13 cellular contexts compared by ENCODE assay signal in genomic region chr21:44547656-44548331, GRCh38. TPM values are rescaled to one million over a fixed set of nuclear protein-coding genes. Genes with fewer than 3 reads are reported as not detected.
DNase-seq lines count a peak whose midpoint lies in the region; ATAC-seq and TF ChIP-seq lines count a peak whose summit lies in the region.
"Had no signal": no experiment of that assay in that cellular context is flagged by ENCODE, and none has a peak within 500 bp of the region (broad histone marks: within the 10 kb centered on the region; RNA-seq: fewer than 3 reads in every experiment).

No MANE protein-coding gene starts in this region.

- no peaks in the 10 kb centered on the region for H3K27me3 ChIP-seq in BLaER1 treated with 17β-estradiol and CSF1 and Interleukin-3, amounts not matched to agents 10 nM and 100 nM
- no peaks in the 10 kb centered on the region for H3K27me3 ChIP-seq in OCI-LY3 (ENCODE audit: low read depth, low read length)

- H3K9me3 ChIP-seq in BLaER1 treated with 17β-estradiol and CSF1 and Interleukin-3, amounts not matched to agents 10 nM and 100 nM (replicated peaks in 1 of 11) = peaks cover 14 to 22% (median 19%) of the 10 kb centered on the region in 11 experiments
- 0 out of 2 replicates have a peak, but pooled peaks cover 9% of the 10 kb centered on the region for H3K9me3 ChIP-seq in OCI-LY3 (ENCODE audit: insufficient read depth, low read length)

- peak in 2 of 3 donors; percentile 61 to 63 for ATAC-seq in natural killer cell

- H3K9ac ChIP-seq in BLaER1 treated with 17β-estradiol and CSF1 and Interleukin-3, amounts not matched to agents 10 nM and 100 nM = no peak overlapping the region
- H3K9ac ChIP-seq in OCI-LY3 (ENCODE audit: low read length) = no peak overlapping the region

- H3K27ac ChIP-seq in BLaER1 treated with 17β-estradiol and CSF1 and Interleukin-3, amounts not matched to agents 10 nM and 100 nM = no peak overlapping the region
- no peak overlapping the region for H3K27ac ChIP-seq in OCI-LY3 (ENCODE audit: low read length)
- H3K27ac ChIP-seq: tibial nerve had no signal

- peaks cover 22 to 32% of the 10 kb centered on the region in 2 donors for H3K4me1 Mint-ChIP-seq in natural killer cell

- no peaks in the 10 kb centered on the region for H3K79me2 ChIP-seq in OCI-LY3 (ENCODE audit: low read length)

- no peak overlapping the region for H3K4me3 ChIP-seq in BLaER1 treated with 17β-estradiol and CSF1 and Interleukin-3, amounts not matched to agents 10 nM and 100 nM
- H3K4me3 ChIP-seq in OCI-LY3 (ENCODE audit: low read length) = no peak overlapping the region
- H3K4me3 ChIP-seq: tibial nerve had no signal

- peak; percentile 22 for DNase-seq in activated effector memory CD4-positive, alpha-beta T cell treated with Interleukin-2 at 50 U/mL for 16 hours
- DNase-seq in natural killer cell = peak; percentile 13
- no peak for DNase-seq in effector CD4-positive, alpha-beta T cell
- no peak for DNase-seq in D341Med (ENCODE audit: low spot score)
- DNase-seq in midbrain (lab: John Stamatoyannopoulos, UW) = no peak
- no peak for DNase-seq in posterior vena cava (ENCODE audit: low spot score)
- DNase-seq: C1 segment of cervical spinal cord, NCI-H1092, OCI-M1 had no signal

- peak overlapping the region; percentile 64; the same call in 1 of the 2 replicates for H2AFZ ChIP-seq in OCI-LY3 (ENCODE audit: low read depth, low read length)

- H3K4me3 Mint-ChIP-seq in natural killer cell = peak overlapping the region; percentile 84

- H3K36me3 ChIP-seq in BLaER1 treated with 17β-estradiol and CSF1 and Interleukin-3, amounts not matched to agents 10 nM and 100 nM = no peaks in the 10 kb centered on the region; a peak in 1 of 22 replicates
- H3K36me3 ChIP-seq in OCI-LY3 (replicated peaks; ENCODE audit: low read depth, low read length) = no peaks in the 10 kb centered on the region
- H3K36me3 ChIP-seq: tibial nerve had no signal

- peaks cover 10 to 44% (median 34%) of the 10 kb centered on the region in 10 experiments; a peak in 18 of 20 replicates for H3K4me1 ChIP-seq in BLaER1 treated with 17β-estradiol and CSF1 and Interleukin-3, amounts not matched to agents 10 nM and 100 nM
- peaks cover 3% of the 10 kb centered on the region for H3K4me1 ChIP-seq in OCI-LY3 (ENCODE audit: low read length)
- H3K4me1 ChIP-seq: tibial nerve had no signal

- H3K4me2 ChIP-seq in BLaER1 treated with 17β-estradiol and CSF1 and Interleukin-3, amounts not matched to agents 10 nM and 100 nM = peak overlapping the region; percentile 0 to 73 (median 59); a peak in 19 of 22 replicates
- no peak overlapping the region for H3K4me2 ChIP-seq in OCI-LY3 (ENCODE audit: low read length)

- H3K27ac Mint-ChIP-seq in natural killer cell = peak overlapping the region; percentile 74 to 87

- no peak for TF ChIP-seq CTCF in OCI-LY3 (IDR thresholded peaks at IDR 0.05; ENCODE audit: low read depth, low read length)
- TF ChIP-seq CTCF in natural killer cell (IDR thresholded peaks at IDR 0.05) = no peak

- no peaks in the 10 kb centered on the region for H4K20me1 ChIP-seq in BLaER1 treated with 17β-estradiol and CSF1 and Interleukin-3, amounts not matched to agents 10 nM and 100 nM
- H4K20me1 ChIP-seq in OCI-LY3 (ENCODE audit: insufficient read depth, low read length) = no peaks in the 10 kb centered on the region

- intact Hi-C loops in natural killer cell (cut with micrococcal nuclease) = no loop called here
- intact Hi-C loops in posterior vena cava (cut with DNase I) = no loop called here

- peaks cover 0 to 6% of the 10 kb centered on the region in 2 donors for H3K27me3 Mint-ChIP-seq in natural killer cell (ENCODE audit: low read depth in 2 of 2)

- peaks cover 6 to 16% of the 10 kb centered on the region in 2 donors for H3K9me3 Mint-ChIP-seq in natural killer cell

- peaks cover 17% of the 10 kb centered on the region for H3K36me3 Mint-ChIP-seq in natural killer cell

RNA-seq across cellular contexts. Expression of gene KRTAP10-2, which starts 3.5 kb away (rescaled TPM):
- total RNA-seq in natural killer cell (not detected), posterior vena cava (not detected)
- total RNA-seq: epithelial cell of proximal tubule, tibial nerve had no signal

RNA-seq across cellular contexts. Expression of gene KRTAP10-1, which starts 7.8 kb away (rescaled TPM):
- total RNA-seq in natural killer cell (not detected), posterior vena cava (not detected)
- total RNA-seq: epithelial cell of proximal tubule, tibial nerve had no signal

RNA-seq across cellular contexts. Expression of gene KRTAP10-3, which starts 10.8 kb away (rescaled TPM):
- total RNA-seq in natural killer cell = not detected
- total RNA-seq in posterior vena cava = not detected
- total RNA-seq: epithelial cell of proximal tubule, tibial nerve had no signal

RNA-seq across cellular contexts. Expression of gene KRTAP10-4, which starts 25.7 kb away (rescaled TPM):
- total RNA-seq in natural killer cell (not detected), posterior vena cava (not detected)
- total RNA-seq: epithelial cell of proximal tubule, tibial nerve had no signal

RNA-seq across cellular contexts. Expression of gene KRTAP10-5, which starts 32.6 kb away (rescaled TPM):
- total RNA-seq in natural killer cell = not detected
- total RNA-seq in posterior vena cava = not detected
- total RNA-seq: epithelial cell of proximal tubule, tibial nerve had no signal

Comparison
In these comparisons a context has a peak if more than half of its experiments do, and no peak if none do; other contexts are left out.
1. DNase-seq: peak in activated effector memory CD4-positive, alpha-beta T cell treated with Interleukin-2 at 50 U/mL for 16 hours (single experiment) and natural killer cell (single experiment); none in effector CD4-positive, alpha-beta T cell (single experiment), D341Med (single experiment), midbrain (single experiment) and posterior vena cava (single experiment).